Comparison of ENCODE assay signal across 8 cellular contexts in the genomic region with DNA sequence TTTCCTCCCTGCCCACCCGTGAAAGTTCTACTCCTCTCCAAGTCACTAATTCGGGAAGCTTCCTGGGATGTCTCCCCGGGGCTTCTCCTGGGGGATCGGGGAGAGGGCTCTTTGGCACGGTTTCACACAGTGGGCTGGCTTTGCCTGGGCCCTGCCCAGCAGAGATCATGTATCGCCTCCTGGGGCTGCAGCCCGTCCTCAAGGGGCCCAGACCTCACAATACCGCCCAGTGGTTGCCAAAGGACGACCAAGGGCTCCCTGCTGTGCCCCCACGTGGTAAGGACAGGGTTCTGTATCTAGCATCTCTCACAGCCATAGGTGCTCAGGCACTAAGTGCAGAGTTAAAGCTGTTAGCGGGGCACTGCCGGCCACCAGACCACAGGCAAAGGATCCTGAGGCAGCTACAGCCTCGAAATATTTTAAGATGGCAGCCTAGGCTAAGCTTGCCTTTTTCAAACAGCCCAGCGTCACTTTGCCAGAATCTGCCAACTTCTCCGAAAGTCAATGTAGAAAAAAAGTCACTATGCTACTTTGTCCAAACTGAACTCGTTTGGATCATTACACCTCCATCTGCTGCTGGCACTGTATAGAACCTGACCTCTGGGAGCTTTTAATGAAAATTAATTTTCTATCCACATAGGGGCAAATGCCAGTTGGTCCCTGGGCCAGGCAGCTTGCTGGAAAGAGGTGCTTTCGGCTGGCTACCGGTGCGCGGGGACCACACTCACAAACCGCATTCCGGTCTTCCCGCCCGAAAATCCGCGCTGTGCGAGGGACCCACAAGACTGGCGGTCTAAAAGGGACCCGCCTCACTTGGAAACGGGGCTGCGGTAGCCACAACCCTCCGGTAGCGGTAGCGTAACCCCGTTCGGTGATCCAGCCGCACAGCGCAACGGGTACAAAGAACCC. TPM values are rescaled to one million over a fixed set of nuclear protein-coding genes. Genes with fewer than 3 reads are reported as not detected.
DNase-seq lines count a peak whose midpoint lies in the region; ATAC-seq, FAIRE-seq and TF ChIP-seq lines count a peak whose summit lies in the region.

No MANE protein-coding gene starts in this region.

- no peaks in the 10 kb centered on the region for H3K9me1 ChIP-seq in endothelial cell of umbilical vein (replicated peaks; ENCODE audit: control insufficient read depth, extremely low read depth, insufficient read depth, low read length)

- H3K4me3 ChIP-seq in GM23338 = peak overlapping the region; percentile 17; the same call in 1 of the 2 replicates
- H3K4me3 ChIP-seq in endothelial cell of umbilical vein (replicated peaks in 1 of 3; ENCODE audit: insufficient read depth in 1 of 3, low read depth in 1 of 3, low read length in 3 of 3) = no peak overlapping the region
- H3K4me3 ChIP-seq in prostate gland = no peak overlapping the region

- H3K4me1 Mint-ChIP-seq in GM23338 = peaks cover 78% of the 10 kb centered on the region

- H3K79me2 ChIP-seq in GM23338 (replicated peaks; ENCODE audit: insufficient read depth) = peaks cover 95% of the 10 kb centered on the region
- H3K79me2 ChIP-seq in endothelial cell of umbilical vein (ENCODE audit: control insufficient read depth, insufficient read depth, low read length) = peaks cover 59% of the 10 kb centered on the region

- FAIRE-seq in endothelial cell of umbilical vein (lab: Jason Lieb, UNC) = peak; percentile 58

- peaks cover 18% of the 10 kb centered on the region for H3K27me3 Mint-ChIP-seq in GM23338 (ENCODE audit: insufficient read depth, low read depth, poor library complexity)

- H3K27me3 ChIP-seq in GM23338 (ENCODE audit: insufficient read depth) = no peaks in the 10 kb centered on the region
- no peaks in the 10 kb centered on the region for H3K27me3 ChIP-seq in endothelial cell of umbilical vein (ENCODE audit: control insufficient read depth in 2 of 2, insufficient read depth in 2 of 2, low read length in 2 of 2)
- H3K27me3 ChIP-seq in prostate gland (replicated peaks; ENCODE audit: insufficient read depth) = no peaks in the 10 kb centered on the region

- H3K4me3 Mint-ChIP-seq in GM23338 = peak overlapping the region; percentile 59

- peak; percentile 52 for DNase-seq in GM23338 (ENCODE audit: low spot score)
- DNase-seq in NCI-H446 (lab: John Stamatoyannopoulos, UW) = peak; percentile 75 to 91
- peak; percentile 41 for DNase-seq in endothelial cell of umbilical vein (ENCODE audit: low read depth, low spot score)
- DNase-seq in prostate gland (ENCODE audit: low spot score) = no peak
- no peak for DNase-seq in midbrain (lab: John Stamatoyannopoulos, UW)
- DNase-seq in ecto neural progenitor cell (ENCODE audit: low spot score) = no peak
- DNase-seq in HUDEP-2 (lab: John Stamatoyannopoulos, UW; ENCODE audit: unreplicated experiment in 76 of 76) = no peak

- POLR2A ChIA-PET in endothelial cell of umbilical vein (lab: Charles Lee) = interaction anchor here (0.7 kb wide), 1 partner anchor 174 kb away, joined by 6 read pairs; a partner anchor contains a TSS

- no peak for TF ChIP-seq CTCF in GM23338 (conservative IDR thresholded peaks at IDR 0.05; ENCODE audit: low read depth in 2 of 2)
- TF ChIP-seq CTCF in endothelial cell of umbilical vein (IDR thresholded peaks at IDR 0.05; ENCODE audit: extremely low read depth in 1 of 2, insufficient read depth in 1 of 2, low read depth in 1 of 2, low read length in 2 of 2) = peak in 1 of 2 donors; percentile 14
- peak in 1 of 4 experiments; percentile 7 for TF ChIP-seq CTCF in prostate gland (IDR thresholded peaks at IDR 0.05)

- peaks cover 14% of the 10 kb centered on the region for H3K9me3 Mint-ChIP-seq in GM23338

- H3K27ac Mint-ChIP-seq in GM23338 = peak overlapping the region; percentile 69

- H3K36me3 Mint-ChIP-seq in GM23338 (ENCODE audit: low read depth) = peaks cover 77% of the 10 kb centered on the region

- TF ChIP-seq POLR2A in endothelial cell of umbilical vein (IDR thresholded peaks at IDR 0.05; ENCODE audit: low read depth, low read length) (no peak), prostate gland (IDR thresholded peaks at IDR 0.05) (no peak)

- dilution Hi-C loops in endothelial cell of umbilical vein (cut with MboI; ENCODE audit: extremely low pct_ligation_motif_present, low sequenced_read_pairs) = loop anchor here (10.0 to 25.0 kb wide), 2 partner anchors 125 to 257 kb away; a partner anchor contains a TSS

- CTCF ChIA-PET in endothelial cell of umbilical vein (lab: Charles Lee) = interaction anchor here (0.6 to 2.3 kb wide), 5 partner anchors 13 to 889 kb away, joined by 3 to 13 read pairs (median 4); no protein-coding TSS in a partner anchor

- H3K36me3 ChIP-seq in GM23338 (ENCODE audit: insufficient read depth) = peaks cover 4% of the 10 kb centered on the region
- peaks cover 0 to 27% of the 10 kb centered on the region in 2 experiments for H3K36me3 ChIP-seq in endothelial cell of umbilical vein (ENCODE audit: control insufficient read depth in 2 of 2, extremely low read depth in 1 of 2, insufficient read depth in 2 of 2, low read length in 2 of 2)
- no peaks in the 10 kb centered on the region for H3K36me3 ChIP-seq in prostate gland

- intact Hi-C loops in endothelial cell of umbilical vein (cut with micrococcal nuclease) = loop anchor here (1.0 to 5.0 kb wide), 2 partner anchors 8 to 107 kb away; a partner anchor contains a TSS
- intact Hi-C loops in prostate gland (cut with DNase I) = no loop called here

- ATAC-seq in GM23338 = peak; percentile 67
- ATAC-seq in HG02840 (IDR thresholded peaks at IDR 0.05; ENCODE audit: low FRiP score, unreplicated experiment) = no peak

- 69% methylated on average over 39 of the region's 39 CpGs for WGBS in prostate gland

- H4K20me1 ChIP-seq in GM23338 (replicated peaks; ENCODE audit: insufficient read depth) (peaks cover 50% of the 10 kb centered on the region), endothelial cell of umbilical vein (replicated peaks; ENCODE audit: control insufficient read depth, extremely low read depth, insufficient read depth, low read length) (peaks cover 3% of the 10 kb centered on the region)

- peak overlapping the region; percentile 67 for H3K4me2 ChIP-seq in GM23338
- H3K4me2 ChIP-seq in endothelial cell of umbilical vein (ENCODE audit: insufficient read depth, low read length) = peak overlapping the region; percentile 33

- no peaks in the 10 kb centered on the region for H3F3A ChIP-seq in GM23338 (replicated peaks; ENCODE audit: low read depth)

- no peak overlapping the region for H3K9ac ChIP-seq in endothelial cell of umbilical vein (replicated peaks; ENCODE audit: extremely low read depth, insufficient read depth, low read length)

- no peaks in the 10 kb centered on the region for H3K9me2 ChIP-seq in GM23338 (ENCODE audit: insufficient read depth)

- peak overlapping the region; percentile 26; the same call in 1 of the 2 replicates for H3K27ac ChIP-seq in GM23338 (ENCODE audit: low read depth)
- peak overlapping the region; percentile 1 for H3K27ac ChIP-seq in endothelial cell of umbilical vein (ENCODE audit: insufficient read depth, low read depth, low read length)
- H3K27ac ChIP-seq in prostate gland = peak overlapping the region; percentile 71 to 88

- no TSS peak for BruUV-seq in endothelial cell of umbilical vein (replicated peaks; lab: Mats Ljungman, UMichigan)

- H3K9me3 ChIP-seq in endothelial cell of umbilical vein (replicated peaks; ENCODE audit: control insufficient read depth, insufficient read depth, low read length) (no peaks in the 10 kb centered on the region), prostate gland (no peaks in the 10 kb centered on the region)

- H3K4me1 ChIP-seq in GM23338 (ENCODE audit: insufficient read depth) (peaks cover 62% of the 10 kb centered on the region), endothelial cell of umbilical vein (ENCODE audit: control insufficient read depth, extremely low read depth, insufficient read depth, low read length) (peaks cover 29% of the 10 kb centered on the region), prostate gland (replicated peaks) (peaks cover 35% of the 10 kb centered on the region)

- H2AFZ ChIP-seq in GM23338 (no peak overlapping the region), endothelial cell of umbilical vein (ENCODE audit: low read depth, low read length) (no peak overlapping the region)

TF ChIP-seq in endothelial cell of umbilical vein, 7 proteins besides CTCF, POLR2A, EP300 and RAD21:
- TF ChIP-seq MYC (IDR thresholded peaks at IDR 0.05; ENCODE audit: low read depth, low read length) = no peak
- TF ChIP-seq POLR2AphosphoS5 (IDR thresholded peaks at IDR 0.05; ENCODE audit: insufficient read depth, low read depth, low read length) = peak; percentile 12

RNA-seq across cellular contexts. Expression of a gene that starts 1.3 kb away (rescaled TPM):
- 1.6 and 4.3 TPM in 2 replicates for total RNA-seq in GM23338 (2014; rRNA removed; shearing (Covaris generic))
- 2.8 and 4.9 TPM in 2 replicates for polyA plus RNA-seq in GM23338 (2016; fragmentation: Nextera tagmentation; extraction: Ambion mirVana)
- 2.3 and 10.7 TPM in 2 replicates for total RNA-seq in endothelial cell of umbilical vein
- polyA plus RNA-seq in endothelial cell of umbilical vein = 32.9 and 37.7 TPM in 2 replicates
- polyA plus RNA-seq in endothelial cell of umbilical vein (2011; cell fraction: cytosol; rRNA removed) = 23.3 and 27.9 TPM in 2 replicates
- polyA plus RNA-seq in endothelial cell of umbilical vein (2011; cell fraction: nucleus; rRNA removed) = 8.7 and 10.4 TPM in 2 replicates
- 20.5 and 40.1 TPM in 2 replicates for polyA plus RNA-seq in endothelial cell of umbilical vein (2012)
- 10.0 and 14.6 TPM in 2 replicates for polyA minus RNA-seq in endothelial cell of umbilical vein
- polyA minus RNA-seq in endothelial cell of umbilical vein (2011; cell fraction: cytosol; rRNA and poly(A)+ RNA removed) = not detected
- 1.0 and 2.0 TPM in 2 replicates for polyA minus RNA-seq in endothelial cell of umbilical vein (2011; cell fraction: nucleus; rRNA and poly(A)+ RNA removed)
- total RNA-seq in prostate gland = 1 to 10 TPM in 1 of 2 donors, under 1 TPM in 1; 0.41 to 4.3 TPM

RNA-seq across cellular contexts. Expression of a gene that starts 7.9 kb away (rescaled TPM):
- total RNA-seq in GM23338 (2014; rRNA removed; shearing (Covaris generic)) = 63.5 and 64.8 TPM in 2 replicates
- polyA plus RNA-seq in GM23338 (2016; fragmentation: Nextera tagmentation; extraction: Ambion mirVana) = 58.9 and 62.2 TPM in 2 replicates
- 74.1 and 90.3 TPM in 2 replicates for total RNA-seq in endothelial cell of umbilical vein
- 178 and 196 TPM in 2 replicates for polyA plus RNA-seq in endothelial cell of umbilical vein
- 107 and 117 TPM in 2 replicates for polyA plus RNA-seq in endothelial cell of umbilical vein (2011; cell fraction: cytosol; rRNA removed)
- polyA plus RNA-seq in endothelial cell of umbilical vein (2011; cell fraction: nucleus; rRNA removed) = 144 and 154 TPM in 2 replicates
- polyA plus RNA-seq in endothelial cell of umbilical vein (2012) = 93.2 and 96.6 TPM in 2 replicates
- 213 and 238 TPM in 2 replicates for polyA minus RNA-seq in endothelial cell of umbilical vein
- polyA minus RNA-seq in endothelial cell of umbilical vein (2011; cell fraction: cytosol; rRNA and poly(A)+ RNA removed) = 40.9 TPM
- 93.9 and 96.3 TPM in 2 replicates for polyA minus RNA-seq in endothelial cell of umbilical vein (2011; cell fraction: nucleus; rRNA and poly(A)+ RNA removed)
- total RNA-seq in prostate gland = 100 to 1,000 TPM in 1 of 2 donors, 10 to 100 TPM in 1; 93.0 to 101 TPM

Comparison
In these comparisons a context has a peak if more than half of its experiments do, and no peak if none do; other contexts are left out.
1. DNase-seq: peak in GM23338 (single experiment), NCI-H446 (2 of 2) and endothelial cell of umbilical vein (single experiment); none in prostate gland (single experiment), midbrain (single experiment), ecto neural progenitor cell (single experiment) and HUDEP-2 (0 of 76).
2. H3K27ac ChIP-seq: peak in every context shown above with its lines; median percentile 80 in prostate gland; 26 in GM23338; 1 in endothelial cell of umbilical vein.